In genomic region chr7:116307253-116307652, GRCh38 we compare ENCODE assay signal across 17 cellular contexts.
DNase-seq lines count a peak whose midpoint lies in the region; ATAC-seq and TF ChIP-seq lines count a peak whose summit lies in the region.
"Had no signal": no experiment of that assay in that cellular context is flagged by ENCODE, and none has a peak within 500 bp of the region (broad histone marks: within the 10 kb centered on the region; RNA-seq: fewer than 3 reads in every experiment).

No MANE protein-coding gene starts in this region.

- no peaks in the 10 kb centered on the region for H3K4me1 ChIP-seq in foreskin keratinocyte

- DNase-seq in UCSD-AML1 (lab: John Stamatoyannopoulos, UW; ENCODE audit: unreplicated experiment), result no peak
- DNase-seq in NCI-H69 (lab: John Stamatoyannopoulos, UW), result no peak
- DNase-seq in activated naive CD4-positive, alpha-beta T cell treated with anti-CD3 and anti-CD28 coated beads, Interleukin-2, amount 10 ng/mL, durations not matched to agents 7 days and 5 days, result no peak
- no peak for DNase-seq in foreskin keratinocyte
- DNase-seq: 8988T; ACHN; Calu3; CD4-positive, CD25-positive, alpha-beta regulatory T cell; DMS 273 treated with DMSO at 0.1 percent for 48 hours; GOT3; H9 had no signal

- H3K27ac Mint-ChIP-seq in activated naive CD4-positive, alpha-beta T cell treated with anti-CD3 and anti-CD28 coated beads, Interleukin-2, amount 10 ng/mL, durations not matched to agents 7 days and 5 days, result no peak overlapping the region
- H3K27ac Mint-ChIP-seq: CD4-positive, CD25-positive, alpha-beta regulatory T cell; H9 had no signal

- H3K36me3 Mint-ChIP-seq in activated naive CD4-positive, alpha-beta T cell treated with anti-CD3 and anti-CD28 coated beads, Interleukin-2, amount 10 ng/mL, durations not matched to agents 7 days and 5 days, result no peaks in the 10 kb centered on the region
- H3K36me3 Mint-ChIP-seq: CD4-positive, CD25-positive, alpha-beta regulatory T cell had no signal

- no peak overlapping the region for H3K4me3 Mint-ChIP-seq in activated naive CD4-positive, alpha-beta T cell treated with anti-CD3 and anti-CD28 coated beads, Interleukin-2, amount 10 ng/mL, durations not matched to agents 7 days and 5 days
- H3K4me3 Mint-ChIP-seq: CD4-positive, CD25-positive, alpha-beta regulatory T cell; H9 had no signal

- TF ChIP-seq CTCF in foreskin keratinocyte (conservative IDR thresholded peaks at IDR 0.05), result no peak

- peak; percentile 54 for ATAC-seq in GM18511 (IDR thresholded peaks at IDR 0.05; ENCODE audit: unreplicated experiment)
- ATAC-seq in GM19395 (IDR thresholded peaks at IDR 0.05; ENCODE audit: unreplicated experiment), result peak; percentile 79
- peak; percentile 53 for ATAC-seq in HG03139 (IDR thresholded peaks at IDR 0.05; ENCODE audit: unreplicated experiment)
- ATAC-seq in HG03432 (IDR thresholded peaks at IDR 0.05; ENCODE audit: unreplicated experiment), result peak; percentile 60
- ATAC-seq in foreskin keratinocyte, result no peak

- H3K27ac ChIP-seq in foreskin keratinocyte, result no peak overlapping the region
- H3K27ac ChIP-seq: BLaER1 treated with 17β-estradiol and CSF1 and Interleukin-3, amounts not matched to agents 10 nM and 100 nM; HL-60 had no signal

- H3K27me3 Mint-ChIP-seq in activated naive CD4-positive, alpha-beta T cell treated with anti-CD3 and anti-CD28 coated beads, Interleukin-2, amount 10 ng/mL, durations not matched to agents 7 days and 5 days, result no peaks in the 10 kb centered on the region
- H3K27me3 Mint-ChIP-seq: CD4-positive, CD25-positive, alpha-beta regulatory T cell had no signal

- no peaks in the 10 kb centered on the region for H3K4me1 Mint-ChIP-seq in activated naive CD4-positive, alpha-beta T cell treated with anti-CD3 and anti-CD28 coated beads, Interleukin-2, amount 10 ng/mL, durations not matched to agents 7 days and 5 days
- H3K4me1 Mint-ChIP-seq: CD4-positive, CD25-positive, alpha-beta regulatory T cell had no signal

- CTCF ChIA-PET in activated naive CD4-positive, alpha-beta T cell treated with anti-CD3 and anti-CD28 coated beads, Interleukin-2, amount 10 ng/mL, durations not matched to agents 7 days and 5 days (lab: Charles Lee), result interaction anchor here (0.8 kb wide), 1 partner anchor 48 kb away, joined by 3 read pairs; no protein-coding TSS in a partner anchor

- H3K27me3 ChIP-seq in foreskin keratinocyte, result no peaks in the 10 kb centered on the region
- H3K27me3 ChIP-seq: BLaER1 treated with 17β-estradiol and CSF1 and Interleukin-3, amounts not matched to agents 10 nM and 100 nM had no signal

- H3K9me3 Mint-ChIP-seq in activated naive CD4-positive, alpha-beta T cell treated with anti-CD3 and anti-CD28 coated beads, Interleukin-2, amount 10 ng/mL, durations not matched to agents 7 days and 5 days, result no peaks in the 10 kb centered on the region
- H3K9me3 Mint-ChIP-seq: H9 had no signal
